ENCODE assay signal across 10 cellular contexts in the genomic region with DNA sequence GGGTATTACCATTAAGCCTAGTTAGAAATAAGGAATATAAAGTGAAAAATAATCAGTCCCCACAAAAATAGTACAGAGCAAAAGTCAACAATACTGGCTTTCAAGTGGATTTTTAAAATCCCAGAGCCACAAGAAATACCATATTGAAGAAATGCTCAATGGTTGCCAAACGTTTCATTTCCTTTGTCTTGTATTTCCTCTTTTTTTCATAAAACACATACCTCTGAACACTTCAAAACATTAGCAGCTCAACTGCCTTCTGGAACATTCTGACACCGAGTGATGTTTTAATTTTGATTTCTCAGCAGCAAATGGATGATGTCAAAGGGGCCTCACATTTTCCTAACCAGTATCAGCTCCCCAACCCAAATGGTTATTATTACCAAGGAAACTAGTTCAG. TPM values are rescaled to one million over a fixed set of nuclear protein-coding genes. Genes with fewer than 3 reads are reported as not detected.
DNase-seq lines count a peak whose midpoint lies in the region; ATAC-seq and TF ChIP-seq lines count a peak whose summit lies in the region.
"Had no signal": no experiment of that assay in that cellular context is flagged by ENCODE, and none has a peak within 500 bp of the region (broad histone marks: within the 10 kb centered on the region; RNA-seq: fewer than 3 reads in every experiment).

No MANE protein-coding gene starts in this region.

- peaks cover 53 to 67% (median 57%) of the 10 kb centered on the region in 3 donors for H3K4me1 Mint-ChIP-seq in IgD-negative memory B cell
- peaks cover 90% of the 10 kb centered on the region for H3K4me1 Mint-ChIP-seq in stimulated activated memory B cell treated with anti-CD40 and anti-IgM and Interleukin-4, amounts not matched to agents 10 μg/mL and 1 μg/mL and 100 μg/mL, for 72 hours
- H3K4me1 Mint-ChIP-seq in activated CD4-positive, alpha-beta memory T cell treated with anti-CD3 and anti-CD28 coated beads, Interleukin-2, amount 10 ng/mL, durations not matched to agents 7 days and 5 days: peaks cover 61% of the 10 kb centered on the region

- no peaks in the 10 kb centered on the region for H3K9me3 ChIP-seq in gastroesophageal sphincter

- H3K36me3 ChIP-seq in gastroesophageal sphincter: no peaks in the 10 kb centered on the region

- no peaks in the 10 kb centered on the region for H3K27me3 ChIP-seq in gastroesophageal sphincter

- H3K4me1 ChIP-seq in gastroesophageal sphincter: peaks cover 24 to 95% (median 57%) of the 10 kb centered on the region in 3 donors

- H3K27me3 Mint-ChIP-seq in IgD-negative memory B cell: no peaks in the 10 kb centered on the region
- no peaks in the 10 kb centered on the region for H3K27me3 Mint-ChIP-seq in stimulated activated memory B cell treated with anti-CD40 and anti-IgM and Interleukin-4, amounts not matched to agents 10 μg/mL and 1 μg/mL and 100 μg/mL, for 72 hours
- no peaks in the 10 kb centered on the region for H3K27me3 Mint-ChIP-seq in activated CD4-positive, alpha-beta memory T cell treated with anti-CD3 and anti-CD28 coated beads, Interleukin-2, amount 10 ng/mL, durations not matched to agents 7 days and 5 days

- no peak overlapping the region for H3K4me3 ChIP-seq in gastroesophageal sphincter

- H3K27ac Mint-ChIP-seq in IgD-negative memory B cell: peak overlapping the region; percentile 2 to 14 (median 3)
- peak overlapping the region; percentile 72 for H3K27ac Mint-ChIP-seq in stimulated activated memory B cell treated with anti-CD40 and anti-IgM and Interleukin-4, amounts not matched to agents 10 μg/mL and 1 μg/mL and 100 μg/mL, for 72 hours
- H3K27ac Mint-ChIP-seq in activated CD4-positive, alpha-beta memory T cell treated with anti-CD3 and anti-CD28 coated beads, Interleukin-2, amount 10 ng/mL, durations not matched to agents 7 days and 5 days: no peak overlapping the region

- H3K27ac ChIP-seq in gastroesophageal sphincter: peak overlapping the region; percentile 68 to 89 (median 82)

- no peak for TF ChIP-seq POLR2A in gastroesophageal sphincter (IDR thresholded peaks at IDR 0.05)

- no peak for ATAC-seq in gastroesophageal sphincter
- ATAC-seq in stimulated activated memory B cell treated with anti-CD40 and anti-IgM and Interleukin-4, amounts not matched to agents 10 μg/mL and 1 μg/mL and 100 μg/mL, for 72 hours: no peak
- ATAC-seq in GM18861 (IDR thresholded peaks at IDR 0.05; ENCODE audit: unreplicated experiment): no peak
- no peak for ATAC-seq in HG02610 (IDR thresholded peaks at IDR 0.05; ENCODE audit: unreplicated experiment)

- no peaks in the 10 kb centered on the region for H3K9me3 Mint-ChIP-seq in IgD-negative memory B cell
- H3K9me3 Mint-ChIP-seq in stimulated activated memory B cell treated with anti-CD40 and anti-IgM and Interleukin-4, amounts not matched to agents 10 μg/mL and 1 μg/mL and 100 μg/mL, for 72 hours: no peaks in the 10 kb centered on the region
- H3K9me3 Mint-ChIP-seq in activated CD4-positive, alpha-beta memory T cell treated with anti-CD3 and anti-CD28 coated beads, Interleukin-2, amount 10 ng/mL, durations not matched to agents 7 days and 5 days: no peaks in the 10 kb centered on the region

- no peak for TF ChIP-seq EP300 in gastroesophageal sphincter (IDR thresholded peaks at IDR 0.05)

- peaks cover 5% of the 10 kb centered on the region for H3K36me3 Mint-ChIP-seq in IgD-negative memory B cell
- peaks cover 23% of the 10 kb centered on the region for H3K36me3 Mint-ChIP-seq in stimulated activated memory B cell treated with anti-CD40 and anti-IgM and Interleukin-4, amounts not matched to agents 10 μg/mL and 1 μg/mL and 100 μg/mL, for 72 hours
- peaks cover 22% of the 10 kb centered on the region for H3K36me3 Mint-ChIP-seq in activated CD4-positive, alpha-beta memory T cell treated with anti-CD3 and anti-CD28 coated beads, Interleukin-2, amount 10 ng/mL, durations not matched to agents 7 days and 5 days (ENCODE audit: low read depth)

- WGBS in gastroesophageal sphincter (ENCODE audit: low coverage in 1 of 2), 2 donors: 31 to 70% methylated on average over 2 of the region's 2 CpGs

- DNase-seq in SKM-1 treated with dmso at 0.1 percent for 144 hours (lab: John Stamatoyannopoulos, UW; ENCODE audit: unreplicated experiment): peak; percentile 62
- no peak for DNase-seq in activated CD4-positive, alpha-beta memory T cell treated with anti-CD3 and anti-CD28 coated beads, Interleukin-2, amount 10 ng/mL, durations not matched to agents 7 days and 5 days
- no peak for DNase-seq in GM19240 (ENCODE audit: insufficient read length, low spot score)
- DNase-seq: activated gamma-delta T cell, NCI-H1105 treated with DMSO at 0.1 percent for 48 hours had no signal

- POLR2A ChIA-PET in activated CD4-positive, alpha-beta memory T cell treated with anti-CD3 and anti-CD28 coated beads, Interleukin-2, amount 10 ng/mL, durations not matched to agents 7 days and 5 days (lab: Charles Lee): interaction anchor here (3.2 kb wide), 1 partner anchor 10 kb away, joined by 12 read pairs; a partner anchor contains a TSS

- CTCF ChIA-PET in activated CD4-positive, alpha-beta memory T cell treated with anti-CD3 and anti-CD28 coated beads, Interleukin-2, amount 10 ng/mL, durations not matched to agents 7 days and 5 days (lab: Charles Lee): no interaction called here

- no peak for TF ChIP-seq CTCF in gastroesophageal sphincter (IDR thresholded peaks at IDR 0.05)

- H3K4me3 Mint-ChIP-seq in IgD-negative memory B cell: peak overlapping the region in 2 of 4 donors; percentile 45 to 55
- H3K4me3 Mint-ChIP-seq in stimulated activated memory B cell treated with anti-CD40 and anti-IgM and Interleukin-4, amounts not matched to agents 10 μg/mL and 1 μg/mL and 100 μg/mL, for 72 hours: no peak overlapping the region
- no peak overlapping the region for H3K4me3 Mint-ChIP-seq in activated CD4-positive, alpha-beta memory T cell treated with anti-CD3 and anti-CD28 coated beads, Interleukin-2, amount 10 ng/mL, durations not matched to agents 7 days and 5 days

RNA-seq across cellular contexts. Expression of a gene that starts 10.5 kb away (rescaled TPM):
- polyA plus RNA-seq in IgD-negative memory B cell: 13.5 TPM
- 10 to 100 TPM; 10.3 to 28.1 (median 16.9) TPM for total RNA-seq in gastroesophageal sphincter
- 10 to 100 TPM; 19.6 to 22.6 TPM for total RNA-seq in activated CD4-positive, alpha-beta memory T cell treated with anti-CD3 and anti-CD28 coated beads, Interleukin-2, amount 10 ng/mL, durations not matched to agents 7 days and 5 days

RNA-seq across cellular contexts. Expression of a gene that starts 36.6 kb away (rescaled TPM):
- polyA plus RNA-seq in IgD-negative memory B cell: 25.4 TPM
- 10 to 100 TPM; 16.7 to 29.0 (median 23.7) TPM for total RNA-seq in gastroesophageal sphincter
- total RNA-seq in activated CD4-positive, alpha-beta memory T cell treated with anti-CD3 and anti-CD28 coated beads, Interleukin-2, amount 10 ng/mL, durations not matched to agents 7 days and 5 days: 10 to 100 TPM; 34.2 to 37.7 TPM
